Comparison of ENCODE assay signal across 17 cellular contexts in the genomic region with DNA sequence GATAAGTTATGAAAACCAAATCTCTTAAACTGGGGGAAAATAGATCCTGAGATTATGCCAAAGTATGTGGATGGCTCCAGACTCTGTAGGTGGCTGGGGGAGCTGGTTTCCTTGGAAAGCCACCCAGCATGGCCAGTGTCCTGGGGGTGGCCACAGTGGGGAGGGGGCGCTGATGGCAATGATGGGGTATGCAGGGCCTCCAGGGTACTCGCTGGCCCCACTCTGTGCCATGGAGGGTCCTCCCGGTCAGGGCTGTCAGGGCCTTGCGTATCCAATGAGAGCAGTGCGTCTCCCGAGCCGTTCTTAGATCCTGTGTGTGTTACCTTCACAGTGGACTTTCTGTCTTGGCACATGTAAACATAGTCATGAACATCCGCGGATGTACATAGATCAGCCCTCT.
"Had no signal": no experiment of that assay in that cellular context is flagged by ENCODE, and none has a peak within 500 bp of the region (broad histone marks: within the 10 kb centered on the region; RNA-seq: fewer than 3 reads in every experiment).

No MANE protein-coding gene starts in this region.

- H3K27ac Mint-ChIP-seq: naive thymus-derived CD4-positive, alpha-beta T cell had no signal

- H3K9me3 Mint-ChIP-seq: naive thymus-derived CD4-positive, alpha-beta T cell had no signal

- ATAC-seq: naive thymus-derived CD4-positive, alpha-beta T cell; sciatic nerve; stimulated activated naive CD8-positive, alpha-beta T cell treated with anti-CD3 and anti-CD28 coated beads, Interleukin-15, Interleukin-2, amounts not matched to agents 100 U/mL and 50 U/mL, for 24 hours had no signal

- DNase-seq: central memory CD4-positive, alpha-beta T cell; foreskin melanocyte; head of caudate nucleus; mammary epithelial cell; naive thymus-derived CD4-positive, alpha-beta T cell; spleen; stimulated activated CD4-positive, alpha-beta T cell treated with anti-CD3 and anti-CD28 coated beads, Interleukin-15, amount 100 ng/mL, for 24 hours; stimulated activated CD4-positive, alpha-beta T cell treated with anti-CD3 and anti-CD28 coated beads, Interleukin-1b, Interleukin-23, amount 100 ng/mL, for 48 hours; stimulated activated CD4-positive, alpha-beta T cell treated with anti-CD3 and anti-CD28 coated beads, Interleukin-4, amount 100 ng/mL, for 24 hours; stimulated activated naive CD8-positive, alpha-beta T cell treated with anti-CD3 and anti-CD28 coated beads, Interleukin-15, Interleukin-2, amounts not matched to agents 100 U/mL and 50 U/mL, for 24 hours; tibial artery; upper lobe of right lung had no signal

- H3K27me3 Mint-ChIP-seq: naive thymus-derived CD4-positive, alpha-beta T cell had no signal

- H3K4me1 ChIP-seq: breast epithelium, prostate gland, spleen, upper lobe of right lung had no signal

- H3K9me3 ChIP-seq: breast epithelium, prostate gland, spleen, tibial artery, upper lobe of right lung had no signal

- H3K36me3 ChIP-seq: breast epithelium, prostate gland had no signal

- H3K27ac ChIP-seq: breast epithelium, hepatocyte, parathyroid adenoma, prostate gland, spleen, upper lobe of right lung had no signal

- H3K4me3 ChIP-seq: breast epithelium, hepatocyte, prostate gland, spleen, tibial artery, upper lobe of right lung had no signal

- H3K9ac ChIP-seq: parathyroid adenoma had no signal

- H3K4me3 Mint-ChIP-seq: naive thymus-derived CD4-positive, alpha-beta T cell had no signal

- H3K27me3 ChIP-seq: breast epithelium, hepatocyte, spleen, tibial artery, upper lobe of right lung had no signal
